Comparison of ENCODE assay signal across 22 cellular contexts in genomic region chr15:60320365-60320764, GRCh38.
DNase-seq lines count a peak whose midpoint lies in the region; ATAC-seq and TF ChIP-seq lines count a peak whose summit lies in the region.
"Had no signal": no experiment of that assay in that cellular context is flagged by ENCODE, and none has a peak within 500 bp of the region (broad histone marks: within the 10 kb centered on the region; RNA-seq: fewer than 3 reads in every experiment).

No MANE protein-coding gene starts in this region.

- H3K36me3 ChIP-seq in KMS-11 (ENCODE audit: insufficient read depth) (no peaks in the 10 kb centered on the region), OCI-LY3 (replicated peaks; ENCODE audit: low read depth, low read length) (peaks cover 11% of the 10 kb centered on the region)
- H3K36me3 ChIP-seq: BE2C; BLaER1 treated with 17β-estradiol and CSF1 and Interleukin-3, amounts not matched to agents 10 nM and 100 nM; HAP-1 had no signal

- H3K27ac ChIP-seq in KMS-11 (no peak overlapping the region), OCI-LY3 (ENCODE audit: low read length) (no peak overlapping the region)
- H3K27ac ChIP-seq: A549; BLaER1 treated with 17β-estradiol and CSF1 and Interleukin-3, amounts not matched to agents 10 nM and 100 nM had no signal

- H3K4me2 ChIP-seq in KMS-11 (peak overlapping the region; percentile 45), OCI-LY3 (ENCODE audit: low read length) (no peak overlapping the region)
- H3K4me2 ChIP-seq: A549; BLaER1 treated with 17β-estradiol and CSF1 and Interleukin-3, amounts not matched to agents 10 nM and 100 nM had no signal

- peaks cover 4% of the 10 kb centered on the region for H3K9me3 Mint-ChIP-seq in stimulated activated effector memory CD8-positive, alpha-beta T cell treated with anti-CD3 and anti-CD28 coated beads, Interleukin-12 subunit alpha, Interleukin-12 subunit beta, amount 100 ng/mL, for 72 hours
- peaks cover 4% of the 10 kb centered on the region for H3K9me3 Mint-ChIP-seq in stimulated activated memory B cell treated with anti-CD40 and anti-IgM and Interleukin-4, amounts not matched to agents 10 μg/mL and 1 μg/mL and 100 μg/mL, for 72 hours
- H3K9me3 Mint-ChIP-seq: CD14-positive monocyte; CD4-positive, alpha-beta T cell had no signal

- H3K27ac Mint-ChIP-seq in stimulated activated effector memory CD8-positive, alpha-beta T cell treated with anti-CD3 and anti-CD28 coated beads, Interleukin-12 subunit alpha, Interleukin-12 subunit beta, amount 100 ng/mL, for 72 hours = no peak overlapping the region
- H3K27ac Mint-ChIP-seq in stimulated activated memory B cell treated with anti-CD40 and anti-IgM and Interleukin-4, amounts not matched to agents 10 μg/mL and 1 μg/mL and 100 μg/mL, for 72 hours = no peak overlapping the region
- H3K27ac Mint-ChIP-seq: CD14-positive monocyte; CD4-positive, alpha-beta T cell had no signal

- CTCF ChIA-PET in HEK293T (lab: Yijun Ruan, JAX) = no interaction called here

- no peak for TF ChIP-seq CTCF in KMS-11 (conservative IDR thresholded peaks at IDR 0.05; ENCODE audit: low read depth, low read length)
- TF ChIP-seq CTCF in OCI-LY3 (IDR thresholded peaks at IDR 0.05; ENCODE audit: low read depth, low read length) = no peak

- H3K36me3 Mint-ChIP-seq in stimulated activated effector memory CD8-positive, alpha-beta T cell treated with anti-CD3 and anti-CD28 coated beads, Interleukin-12 subunit alpha, Interleukin-12 subunit beta, amount 100 ng/mL, for 72 hours = no peaks in the 10 kb centered on the region
- H3K36me3 Mint-ChIP-seq in stimulated activated memory B cell treated with anti-CD40 and anti-IgM and Interleukin-4, amounts not matched to agents 10 μg/mL and 1 μg/mL and 100 μg/mL, for 72 hours = no peaks in the 10 kb centered on the region
- H3K36me3 Mint-ChIP-seq: CD14-positive monocyte had no signal

- no peaks in the 10 kb centered on the region for H3K27me3 ChIP-seq in KMS-11 (ENCODE audit: insufficient read depth, low read depth)
- peaks cover 10% of the 10 kb centered on the region for H3K27me3 ChIP-seq in OCI-LY3 (ENCODE audit: low read depth, low read length)
- H3K27me3 ChIP-seq: BLaER1 treated with 17β-estradiol and CSF1 and Interleukin-3, amounts not matched to agents 10 nM and 100 nM had no signal

- POLR2A ChIA-PET in HEK293T (lab: Yijun Ruan, JAX) = no interaction called here

- DNase-seq in islet precursor cell (peak; percentile 41), HEK293T (ENCODE audit: extremely low spot score) (no peak)
- no peak for DNase-seq in stimulated activated effector memory CD8-positive, alpha-beta T cell treated with anti-CD3 and anti-CD28 coated beads, Interleukin-12 subunit alpha, Interleukin-12 subunit beta, amount 100 ng/mL, for 72 hours (ENCODE audit: low spot score in 2 of 2)
- DNase-seq: 8988T; ACHN; AML-193; BE2C; Calu3; CD4-positive, alpha-beta T cell; COR-L47; DMS53; DMS79 treated with DMSO at 0.1 percent for 48 hours; GF-D8; GOT3 had no signal

- H2AFZ ChIP-seq in KMS-11 (ENCODE audit: low read depth) (peak overlapping the region; percentile 39; the same call in 1 of the 2 replicates), OCI-LY3 (ENCODE audit: low read depth, low read length) (peak overlapping the region; percentile 42; the same call in 1 of the 2 replicates)

- no peaks in the 10 kb centered on the region for H3K4me1 Mint-ChIP-seq in stimulated activated effector memory CD8-positive, alpha-beta T cell treated with anti-CD3 and anti-CD28 coated beads, Interleukin-12 subunit alpha, Interleukin-12 subunit beta, amount 100 ng/mL, for 72 hours
- H3K4me1 Mint-ChIP-seq in stimulated activated memory B cell treated with anti-CD40 and anti-IgM and Interleukin-4, amounts not matched to agents 10 μg/mL and 1 μg/mL and 100 μg/mL, for 72 hours = no peaks in the 10 kb centered on the region

- H3K79me2 ChIP-seq in KMS-11 (ENCODE audit: insufficient read depth, low read depth) = no peaks in the 10 kb centered on the region
- no peaks in the 10 kb centered on the region for H3K79me2 ChIP-seq in OCI-LY3 (ENCODE audit: low read length)

- H3K27me3 Mint-ChIP-seq in stimulated activated memory B cell treated with anti-CD40 and anti-IgM and Interleukin-4, amounts not matched to agents 10 μg/mL and 1 μg/mL and 100 μg/mL, for 72 hours = peaks cover 40% of the 10 kb centered on the region

- H3K4me3 ChIP-seq in KMS-11 (IDR thresholded peaks at IDR 0.05; ENCODE audit: insufficient read depth, low read depth, low read length) (no peak overlapping the region), OCI-LY3 (ENCODE audit: low read length) (no peak overlapping the region)
- H3K4me3 ChIP-seq: A549; BLaER1 treated with 17β-estradiol and CSF1 and Interleukin-3, amounts not matched to agents 10 nM and 100 nM; HAP-1 had no signal

- no peak overlapping the region for H3K4me3 Mint-ChIP-seq in stimulated activated effector memory CD8-positive, alpha-beta T cell treated with anti-CD3 and anti-CD28 coated beads, Interleukin-12 subunit alpha, Interleukin-12 subunit beta, amount 100 ng/mL, for 72 hours
- no peak overlapping the region for H3K4me3 Mint-ChIP-seq in stimulated activated memory B cell treated with anti-CD40 and anti-IgM and Interleukin-4, amounts not matched to agents 10 μg/mL and 1 μg/mL and 100 μg/mL, for 72 hours
- H3K4me3 Mint-ChIP-seq: CD14-positive monocyte; CD4-positive, alpha-beta T cell had no signal

- H3K9ac ChIP-seq in KMS-11 (no peak overlapping the region; the same call in 1 of the 2 replicates), OCI-LY3 (ENCODE audit: low read length) (no peak overlapping the region)
- H3K9ac ChIP-seq: BLaER1 treated with 17β-estradiol and CSF1 and Interleukin-3, amounts not matched to agents 10 nM and 100 nM had no signal

- no peaks in the 10 kb centered on the region for H4K20me1 ChIP-seq in KMS-11 (ENCODE audit: insufficient read depth)
- H4K20me1 ChIP-seq in OCI-LY3 (ENCODE audit: insufficient read depth, low read length) = no peaks in the 10 kb centered on the region
- H4K20me1 ChIP-seq: BLaER1 treated with 17β-estradiol and CSF1 and Interleukin-3, amounts not matched to agents 10 nM and 100 nM had no signal

- peaks cover 9% of the 10 kb centered on the region; the same call in 1 of the 2 replicates for H3K9me3 ChIP-seq in OCI-LY3 (ENCODE audit: insufficient read depth, low read length)
- H3K9me3 ChIP-seq: A549, BE2C, HAP-1 had no signal

- H3K4me1 ChIP-seq in KMS-11 (ENCODE audit: low read depth, poor library complexity, severe bottlenecking) (peaks cover 16% of the 10 kb centered on the region), OCI-LY3 (ENCODE audit: low read length) (peaks cover 5% of the 10 kb centered on the region)
- H3K4me1 ChIP-seq: A549, BE2C had no signal

- peak; percentile 42 for ATAC-seq in stimulated activated effector memory CD8-positive, alpha-beta T cell treated with anti-CD3 and anti-CD28 coated beads, Interleukin-12 subunit alpha, Interleukin-12 subunit beta, amount 100 ng/mL, for 72 hours
- ATAC-seq in GM18861 (IDR thresholded peaks at IDR 0.05; ENCODE audit: unreplicated experiment) = no peak
- no peak for ATAC-seq in stimulated activated memory B cell treated with anti-CD40 and anti-IgM and Interleukin-4, amounts not matched to agents 10 μg/mL and 1 μg/mL and 100 μg/mL, for 72 hours

TF ChIP-seq in HEK293T, 16 proteins besides CTCF, POLR2A, EP300 and RAD21:
- TF ChIP-seq BHLHE40 (IDR thresholded peaks at IDR 0.05; ENCODE audit: borderline replicate concordance) = no peak
- TF ChIP-seq TARDBP (IDR thresholded peaks at IDR 0.05) = no peak
- TF ChIP-seq SUZ12 (IDR thresholded peaks at IDR 0.05) = no peak
- TF ChIP-seq ARNT (IDR thresholded peaks at IDR 0.05) = no peak
- no peak for TF ChIP-seq FOXA1 (IDR thresholded peaks at IDR 0.05)
- TF ChIP-seq FOXM1 (IDR thresholded peaks at IDR 0.05; ENCODE audit: borderline replicate concordance) = no peak
- no peak for TF ChIP-seq PKNOX1 (IDR thresholded peaks at IDR 0.05)
- no peak for TF ChIP-seq ELF4 (IDR thresholded peaks at IDR 0.05)
- no peak for TF ChIP-seq L3MBTL2 (conservative IDR thresholded peaks at IDR 0.05)
- no peak for TF ChIP-seq NFRKB (IDR thresholded peaks at IDR 0.05)
- no peak for TF ChIP-seq CTBP1 (IDR thresholded peaks at IDR 0.05; ENCODE audit: borderline replicate concordance)
- no peak for TF ChIP-seq SP1 (IDR thresholded peaks at IDR 0.05)
- no peak for TF ChIP-seq LEF1 (IDR thresholded peaks at IDR 0.05; ENCODE audit: borderline replicate concordance)
- no peak for TF ChIP-seq FOXK2 (IDR thresholded peaks at IDR 0.05)
- TF ChIP-seq ZNF384 (IDR thresholded peaks at IDR 0.05) = no peak
- TF ChIP-seq HDGF (IDR thresholded peaks at IDR 0.05; ENCODE audit: borderline replicate concordance) = no peak
